Comparison of ENCODE assay signal across 11 cellular contexts in the genomic region with DNA sequence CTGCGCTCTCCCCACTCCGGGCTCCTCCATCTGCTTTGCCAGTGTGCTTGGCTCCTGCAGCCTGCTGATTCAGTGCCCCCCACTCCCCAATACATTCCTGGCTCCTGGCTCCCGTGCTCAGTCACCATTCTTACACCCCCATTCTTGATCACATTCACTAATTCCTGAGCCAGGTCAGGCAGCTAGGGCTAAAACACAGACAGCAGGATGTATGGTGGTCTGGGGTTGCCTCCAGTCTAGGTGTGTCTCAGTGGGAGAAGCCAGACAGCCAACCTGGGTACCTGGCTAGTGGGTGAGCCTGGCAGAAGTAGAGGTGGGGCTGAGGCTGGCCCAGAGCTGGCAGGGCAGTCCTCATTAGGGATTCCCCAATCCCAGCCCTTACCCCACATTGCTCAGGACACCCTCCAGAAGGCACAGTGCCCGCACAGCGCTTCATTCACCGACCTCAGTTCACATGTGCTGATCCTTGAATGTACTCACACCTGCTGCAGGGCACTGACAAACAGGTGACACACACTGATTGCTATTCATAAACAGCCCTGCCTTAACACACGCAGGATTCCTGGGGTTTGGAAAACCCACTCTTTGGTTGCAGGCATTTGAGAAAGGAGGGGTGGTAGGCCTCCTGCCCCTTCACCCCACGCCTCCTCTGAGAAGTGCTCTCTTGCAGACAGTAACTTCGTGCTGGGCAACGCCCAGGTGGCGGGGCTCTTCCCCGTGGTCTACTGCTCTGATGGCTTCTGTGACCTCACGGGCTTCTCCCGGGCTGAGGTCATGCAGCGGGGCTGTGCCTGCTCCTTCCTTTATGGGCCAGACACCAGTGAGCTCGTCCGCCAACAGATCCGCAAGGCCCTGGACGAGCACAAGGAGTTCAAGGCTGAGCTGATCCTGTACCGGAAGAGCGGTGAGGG. TPM values are rescaled to one million over a fixed set of nuclear protein-coding genes. Genes with fewer than 3 reads are reported as not detected.
A peak's percentile ranks its signal among the peaks of the same experiment; 100 is the strongest.
DNase-seq lines count a peak whose midpoint lies in the region; ATAC-seq, FAIRE-seq and TF ChIP-seq lines count a peak whose summit lies in the region.
"Had no signal": no experiment of that assay in that cellular context is flagged by ENCODE, and none has a peak within 500 bp of the region (broad histone marks: within the 10 kb centered on the region; RNA-seq: fewer than 3 reads in every experiment).

No MANE protein-coding gene starts in this region.

- peak overlapping the region; percentile 58 for H3K4me3 Mint-ChIP-seq in activated T-helper 1 cell treated with anti-CD3 and anti-CD28 coated beads, Interleukin-12 subunit alpha, Interleukin-12 subunit beta, Interleukin-2, Interleukin-4 antibody, amounts not matched to agents 30 ng/mL and 10 ng/mL and 1 ng/mL, durations not matched to agents 14 hours and 24 hours and 36 hours
- H3K4me3 Mint-ChIP-seq in memory B cell: peak overlapping the region; percentile 59

- no peaks in the 10 kb centered on the region for H3K9me3 ChIP-seq in BLaER1
- H3K9me3 ChIP-seq: lower lobe of right lung had no signal

- H3K4me1 Mint-ChIP-seq in activated T-helper 1 cell treated with anti-CD3 and anti-CD28 coated beads, Interleukin-12 subunit alpha, Interleukin-12 subunit beta, Interleukin-2, Interleukin-4 antibody, amounts not matched to agents 30 ng/mL and 10 ng/mL and 1 ng/mL, durations not matched to agents 14 hours and 24 hours and 36 hours (ENCODE audit: low read depth): no peaks in the 10 kb centered on the region
- peaks cover 26% of the 10 kb centered on the region for H3K4me1 Mint-ChIP-seq in memory B cell

- H3K4me2 ChIP-seq in BLaER1: peak overlapping the region; percentile 87; the same call in 1 of the 2 replicates

- no peak for TF ChIP-seq CTCF in D721Med (IDR thresholded peaks at IDR 0.05; ENCODE audit: insufficient read depth, missing control alignments)

- peak; percentile 32 for DNase-seq in D341Med (ENCODE audit: low spot score)
- DNase-seq in activated T-helper 1 cell treated with anti-CD3 and anti-CD28 coated beads, Interleukin-12 subunit alpha, Interleukin-12 subunit beta, Interleukin-2, Interleukin-4 antibody, amounts not matched to agents 30 ng/mL and 10 ng/mL and 1 ng/mL, durations not matched to agents 14 hours and 24 hours and 36 hours (ENCODE audit: low spot score): no peak
- no peak for DNase-seq in memory B cell (ENCODE audit: low spot score in 2 of 2)
- no peak for DNase-seq in HUDEP-2 (lab: John Stamatoyannopoulos, UW; ENCODE audit: unreplicated experiment in 76 of 76)
- DNase-seq in NCI-H1436 treated with DMSO at 0.1 percent for 48 hours (lab: John Stamatoyannopoulos, UW): no peak
- DNase-seq in D721Med (ENCODE audit: insufficient read length, low spot score): no peak
- DNase-seq: activated CD4-positive, alpha-beta T cell treated with anti-CD3 and anti-CD28 coated beads, Interleukin-2, amount 50 U/mL, for 4 hours; lower lobe of right lung; NCI-H1436 had no signal

- H3K27me3 ChIP-seq in BLaER1: peaks cover 69% of the 10 kb centered on the region

- intact Hi-C loops in activated T-helper 1 cell treated with anti-CD3 and anti-CD28 coated beads, Interleukin-12 subunit alpha, Interleukin-12 subunit beta, Interleukin-2, Interleukin-4 antibody, amounts not matched to agents 30 ng/mL and 10 ng/mL and 1 ng/mL, durations not matched to agents 14 hours and 24 hours and 36 hours (cut with micrococcal nuclease): no loop called here

- no peak overlapping the region for H3K4me3 ChIP-seq in BLaER1

- no peak overlapping the region for H3K27ac Mint-ChIP-seq in activated T-helper 1 cell treated with anti-CD3 and anti-CD28 coated beads, Interleukin-12 subunit alpha, Interleukin-12 subunit beta, Interleukin-2, Interleukin-4 antibody, amounts not matched to agents 30 ng/mL and 10 ng/mL and 1 ng/mL, durations not matched to agents 14 hours and 24 hours and 36 hours
- H3K27ac Mint-ChIP-seq in memory B cell: peak overlapping the region; percentile 29

- ATAC-seq in memory B cell (ENCODE audit: low read depth): no peak
- no peak for ATAC-seq in HG03469 (IDR thresholded peaks at IDR 0.05; ENCODE audit: unreplicated experiment)
- ATAC-seq: lower lobe of right lung had no signal

- FAIRE-seq in D721Med (lab: Jason Lieb, UNC): no peak

- no peaks in the 10 kb centered on the region for H3K9me3 Mint-ChIP-seq in activated T-helper 1 cell treated with anti-CD3 and anti-CD28 coated beads, Interleukin-12 subunit alpha, Interleukin-12 subunit beta, Interleukin-2, Interleukin-4 antibody, amounts not matched to agents 30 ng/mL and 10 ng/mL and 1 ng/mL, durations not matched to agents 14 hours and 24 hours and 36 hours
- no peaks in the 10 kb centered on the region for H3K9me3 Mint-ChIP-seq in memory B cell

- no peak overlapping the region for H3K27ac ChIP-seq in BLaER1
- H3K27ac ChIP-seq: lower lobe of right lung had no signal

- peaks cover 38% of the 10 kb centered on the region for H3K4me1 ChIP-seq in BLaER1

- H3K9ac ChIP-seq in BLaER1: no peak overlapping the region

- peaks cover 51% of the 10 kb centered on the region for H3K27me3 Mint-ChIP-seq in activated T-helper 1 cell treated with anti-CD3 and anti-CD28 coated beads, Interleukin-12 subunit alpha, Interleukin-12 subunit beta, Interleukin-2, Interleukin-4 antibody, amounts not matched to agents 30 ng/mL and 10 ng/mL and 1 ng/mL, durations not matched to agents 14 hours and 24 hours and 36 hours (ENCODE audit: insufficient read depth)
- H3K27me3 Mint-ChIP-seq in memory B cell: peaks cover 15% of the 10 kb centered on the region

- no peaks in the 10 kb centered on the region for H3K36me3 ChIP-seq in BLaER1
- H3K36me3 ChIP-seq: lower lobe of right lung had no signal

- H3K36me3 Mint-ChIP-seq in activated T-helper 1 cell treated with anti-CD3 and anti-CD28 coated beads, Interleukin-12 subunit alpha, Interleukin-12 subunit beta, Interleukin-2, Interleukin-4 antibody, amounts not matched to agents 30 ng/mL and 10 ng/mL and 1 ng/mL, durations not matched to agents 14 hours and 24 hours and 36 hours (ENCODE audit: low read depth): no peaks in the 10 kb centered on the region
- H3K36me3 Mint-ChIP-seq in memory B cell: no peaks in the 10 kb centered on the region

- peaks cover 54% of the 10 kb centered on the region for H4K20me1 ChIP-seq in BLaER1

RNA-seq across cellular contexts. Expression of a gene that starts 1.7 kb away (rescaled TPM):
- total RNA-seq in activated T-helper 1 cell treated with anti-CD3 and anti-CD28 coated beads, Interleukin-12 subunit alpha, Interleukin-12 subunit beta, Interleukin-2, Interleukin-4 antibody, amounts not matched to agents 30 ng/mL and 10 ng/mL and 1 ng/mL, durations not matched to agents 14 hours and 24 hours and 36 hours: 0.93 and 1.6 TPM in 2 replicates

RNA-seq across cellular contexts. Expression of a gene that starts 27.5 kb away (rescaled TPM):
- 77.1 and 77.9 TPM in 2 replicates for total RNA-seq in activated T-helper 1 cell treated with anti-CD3 and anti-CD28 coated beads, Interleukin-12 subunit alpha, Interleukin-12 subunit beta, Interleukin-2, Interleukin-4 antibody, amounts not matched to agents 30 ng/mL and 10 ng/mL and 1 ng/mL, durations not matched to agents 14 hours and 24 hours and 36 hours
